In the genomic region with DNA sequence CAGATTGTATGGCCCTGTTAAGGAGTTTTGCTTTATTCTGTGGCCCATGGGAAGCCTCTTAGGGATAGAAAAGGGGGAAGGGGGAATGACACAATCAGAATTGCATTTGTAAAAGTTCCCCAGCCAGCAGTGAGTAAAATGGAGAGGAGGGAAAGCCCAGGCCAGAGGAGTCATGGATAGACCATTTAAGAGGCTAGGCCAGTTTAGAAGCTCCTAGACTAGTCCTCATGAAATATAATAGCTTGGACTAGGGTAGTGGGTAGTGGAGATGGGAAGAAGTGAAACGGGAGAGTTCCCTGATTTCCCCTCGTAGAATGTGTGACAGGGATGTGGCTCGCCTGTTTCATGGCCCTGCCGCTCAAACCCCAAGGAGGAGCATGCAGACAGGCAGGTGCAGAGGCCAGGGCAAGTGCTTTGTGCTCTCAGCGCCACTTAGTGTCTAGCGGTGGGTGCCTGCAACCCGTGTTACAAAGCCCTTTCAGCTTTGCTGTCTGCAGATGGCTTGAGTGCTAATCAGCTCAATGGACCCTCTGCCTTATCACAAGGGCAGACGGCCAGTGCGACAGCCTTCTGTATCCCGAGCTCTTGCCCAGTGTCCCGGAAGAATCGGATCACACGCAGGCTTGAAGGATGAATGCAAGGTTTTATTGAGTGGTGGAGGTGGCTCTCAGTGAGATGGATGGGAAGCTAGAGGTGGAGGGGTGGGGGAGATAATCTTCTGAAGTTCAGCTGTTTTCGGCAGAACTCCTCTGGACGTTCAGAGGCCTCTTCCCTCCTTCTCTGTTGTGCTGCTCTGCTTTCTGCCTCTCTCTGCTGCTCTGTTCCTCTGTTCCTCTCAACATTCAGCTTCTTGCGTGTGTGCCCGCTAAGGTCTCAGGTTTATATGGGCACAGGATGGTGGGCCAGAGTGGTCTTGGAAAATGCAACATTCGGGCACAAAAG, we compare ENCODE assay signal across 8 cellular contexts.
A peak's percentile ranks its signal among the peaks of the same experiment; 100 is the strongest.
DNase-seq lines count a peak whose midpoint lies in the region; ATAC-seq and TF ChIP-seq lines count a peak whose summit lies in the region.

No MANE protein-coding gene starts in this region.

- peaks cover 22% of the 10 kb centered on the region for H3K4me1 Mint-ChIP-seq in activated T-cell treated with anti-CD3 and anti-CD28 coated beads, Interleukin-2, amount 50 U/mL, for 72 hours (ENCODE audit: low read depth)
- peaks cover 39% of the 10 kb centered on the region for H3K4me1 Mint-ChIP-seq in nephron progenitor cell

- H3K36me3 Mint-ChIP-seq in activated T-cell treated with anti-CD3 and anti-CD28 coated beads, Interleukin-2, amount 50 U/mL, for 72 hours (ENCODE audit: insufficient read depth in 2 of 2), result peaks cover 0 to 2% of the 10 kb centered on the region in 2 donors
- H3K36me3 Mint-ChIP-seq in nephron progenitor cell (ENCODE audit: low read depth), result no peaks in the 10 kb centered on the region

- peak overlapping the region; percentile 2 to 51 for H3K4me3 Mint-ChIP-seq in activated T-cell treated with anti-CD3 and anti-CD28 coated beads, Interleukin-2, amount 50 U/mL, for 72 hours
- no peak overlapping the region for H3K4me3 Mint-ChIP-seq in nephron progenitor cell

- ATAC-seq in activated T-cell treated with anti-CD3 and anti-CD28 coated beads, Interleukin-2, amount 50 U/mL, for 72 hours (replicated peaks in 1 of 2), result peak; percentile 74 to 78
- ATAC-seq in HG03025 (IDR thresholded peaks at IDR 0.05; ENCODE audit: low FRiP score, unreplicated experiment) (no peak), HG02981 (IDR thresholded peaks at IDR 0.05; ENCODE audit: unreplicated experiment) (no peak)

- H3K27ac Mint-ChIP-seq in activated T-cell treated with anti-CD3 and anti-CD28 coated beads, Interleukin-2, amount 50 U/mL, for 72 hours, result no peak overlapping the region
- no peak overlapping the region for H3K27ac Mint-ChIP-seq in nephron progenitor cell

- peak; percentile 17 for DNase-seq in activated gamma-delta T cell treated with Interleukin-2 at 50 U/mL for 16 hours
- no peak for DNase-seq in activated gamma-delta T cell (lab: John Stamatoyannopoulos, UW)
- DNase-seq in NCI-H2107 treated with DMSO at 0.1 percent for 48 hours (lab: John Stamatoyannopoulos, UW; ENCODE audit: unreplicated experiment), result peak; percentile 71
- DNase-seq in activated T-cell treated with anti-CD3 and anti-CD28 coated beads, Interleukin-2, amount 50 U/mL, for 72 hours, result peak; percentile 9 to 25
- peak; percentile 11 for DNase-seq in nephron progenitor cell
- DNase-seq in NCI-H2171 treated with DMSO at 0.1 percent for 48 hours (lab: John Stamatoyannopoulos, UW), result no peak

- H3K27me3 Mint-ChIP-seq in activated T-cell treated with anti-CD3 and anti-CD28 coated beads, Interleukin-2, amount 50 U/mL, for 72 hours (ENCODE audit: low read depth), result peaks cover 11% of the 10 kb centered on the region
- no peaks in the 10 kb centered on the region for H3K27me3 Mint-ChIP-seq in nephron progenitor cell (ENCODE audit: low read depth, poor library complexity)

- no peak for TF ChIP-seq CTCF in nephron progenitor cell (IDR thresholded peaks at IDR 0.05)

- peaks cover 0 to 8% of the 10 kb centered on the region in 2 donors for H3K9me3 Mint-ChIP-seq in activated T-cell treated with anti-CD3 and anti-CD28 coated beads, Interleukin-2, amount 50 U/mL, for 72 hours
- H3K9me3 Mint-ChIP-seq in nephron progenitor cell, result no peaks in the 10 kb centered on the region

Comparison
In these comparisons a context has a peak if more than half of its experiments do, and no peak if none do; other contexts are left out.
1. DNase-seq: peak in activated gamma-delta T cell treated with Interleukin-2 at 50 U/mL for 16 hours (single experiment), NCI-H2107 treated with DMSO at 0.1 percent for 48 hours (single experiment), activated T-cell treated with anti-CD3 and anti-CD28 coated beads, Interleukin-2, amount 50 U/mL, for 72 hours (2 of 2) and nephron progenitor cell (single experiment); none in activated gamma-delta T cell (single experiment) and NCI-H2171 treated with DMSO at 0.1 percent for 48 hours (single experiment).
2. ATAC-seq: peak in activated T-cell treated with anti-CD3 and anti-CD28 coated beads, Interleukin-2, amount 50 U/mL, for 72 hours (2 of 2); none in HG03025 (single experiment) and HG02981 (single experiment).